ENCODE assay signal across 16 cellular contexts in the genomic region with DNA sequence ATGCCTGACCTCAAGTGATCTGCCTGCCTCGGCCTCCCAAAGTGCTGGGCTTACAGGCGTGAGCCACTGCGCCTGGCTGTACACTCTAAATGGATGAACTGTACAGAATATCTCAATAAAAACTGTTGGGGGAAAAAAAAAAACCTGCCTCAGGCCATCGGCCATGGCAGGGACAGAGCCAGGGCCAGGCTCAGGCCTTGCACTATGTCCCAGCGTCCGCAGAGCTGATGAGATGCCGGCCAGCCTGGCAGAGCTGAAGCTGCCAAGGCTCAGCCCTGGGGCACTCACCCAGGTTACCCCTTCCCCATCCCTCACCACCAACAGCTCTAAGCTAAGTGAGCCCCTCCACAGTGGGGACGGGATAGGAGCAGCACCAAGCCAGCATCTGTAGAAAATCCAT. TPM values are rescaled to one million over a fixed set of nuclear protein-coding genes. Genes with fewer than 3 reads are reported as not detected.
DNase-seq lines count a peak whose midpoint lies in the region; ATAC-seq and TF ChIP-seq lines count a peak whose summit lies in the region.
"Had no signal": no experiment of that assay in that cellular context is flagged by ENCODE, and none has a peak within 500 bp of the region (broad histone marks: within the 10 kb centered on the region; RNA-seq: fewer than 3 reads in every experiment).

No MANE protein-coding gene starts in this region.

- peak overlapping the region; percentile 98 for H3K27ac Mint-ChIP-seq in stimulated activated naive CD8-positive, alpha-beta T cell treated with anti-CD3 and anti-CD28 coated beads, Interleukin-15, Interleukin-2, amounts not matched to agents 100 ng/mL and 50 ng/mL, for 24 hours

- H3K4me3 ChIP-seq in SU-DHL-6 (ENCODE audit: insufficient read depth, low read length, poor library complexity, severe bottlenecking) (peak overlapping the region; percentile 34), esophagus squamous epithelium (no peak overlapping the region), upper lobe of right lung (no peak overlapping the region), sigmoid colon (no peak overlapping the region)
- H3K4me3 ChIP-seq: pancreas, suprapubic skin had no signal

- H3K9me3 ChIP-seq in SU-DHL-6 (ENCODE audit: insufficient read depth, low read length) (no peaks in the 10 kb centered on the region), esophagus squamous epithelium (no peaks in the 10 kb centered on the region), upper lobe of right lung (no peaks in the 10 kb centered on the region), sigmoid colon (no peaks in the 10 kb centered on the region)
- H3K9me3 ChIP-seq: pancreas, suprapubic skin had no signal

- peaks cover 60% of the 10 kb centered on the region for H3K36me3 Mint-ChIP-seq in stimulated activated naive CD8-positive, alpha-beta T cell treated with anti-CD3 and anti-CD28 coated beads, Interleukin-15, Interleukin-2, amounts not matched to agents 100 ng/mL and 50 ng/mL, for 24 hours (ENCODE audit: low read depth)

- WGBS in esophagus squamous epithelium, 2 donors = 90 to 100% methylated on average over 1 to 3 of the region's 8 CpGs
- 88 to 95% methylated on average over 8 of the region's 8 CpGs for WGBS in sigmoid colon, 2 donors

- peak overlapping the region; percentile 99 for H3K4me3 Mint-ChIP-seq in stimulated activated naive CD8-positive, alpha-beta T cell treated with anti-CD3 and anti-CD28 coated beads, Interleukin-15, Interleukin-2, amounts not matched to agents 100 ng/mL and 50 ng/mL, for 24 hours

- peak overlapping the region; percentile 94 for H3K9ac ChIP-seq in SU-DHL-6 (ENCODE audit: low read length)

- no peak for DNase-seq in stimulated activated naive CD8-positive, alpha-beta T cell treated with anti-CD3 and anti-CD28 coated beads, Interleukin-15, Interleukin-2, amounts not matched to agents 100 U/mL and 50 U/mL, for 24 hours
- DNase-seq in esophagus squamous epithelium (lab: John Stamatoyannopoulos, UW) = no peak
- DNase-seq in upper lobe of right lung = no peak
- no peak for DNase-seq in ecto neural progenitor cell (ENCODE audit: low spot score)
- DNase-seq in sigmoid colon = no peak
- DNase-seq: activated CD4-positive, alpha-beta T cell treated with anti-CD3 and anti-CD28 coated beads, Interleukin-2, amount 50 U/mL, for 4 hours; KBM-7; NCI-H1694 treated with DMSO at 0.1 percent for 48 hours; NCI-H510A; pancreas had no signal

- H3K27ac ChIP-seq in SU-DHL-6 (ENCODE audit: low read depth, low read length) = peak overlapping the region; percentile 99
- peak overlapping the region in 3 of 4 donors; percentile 1 to 76 (median 39) for H3K27ac ChIP-seq in esophagus squamous epithelium
- peak overlapping the region; percentile 69 for H3K27ac ChIP-seq in upper lobe of right lung
- H3K27ac ChIP-seq in sigmoid colon = no peak overlapping the region
- H3K27ac ChIP-seq: pancreas, suprapubic skin had no signal

- no peak for ATAC-seq in stimulated activated naive CD8-positive, alpha-beta T cell treated with anti-CD3 and anti-CD28 coated beads, Interleukin-15, Interleukin-2, amounts not matched to agents 100 U/mL and 50 U/mL, for 24 hours
- ATAC-seq in upper lobe of right lung (no peak), HG03432 (IDR thresholded peaks at IDR 0.05; ENCODE audit: unreplicated experiment) (no peak)
- ATAC-seq: Panc1, pancreas had no signal

- H3K9me2 ChIP-seq in SU-DHL-6 (replicated peaks; ENCODE audit: insufficient read depth, low read length) = no peaks in the 10 kb centered on the region

- H3K79me2 ChIP-seq in SU-DHL-6 (ENCODE audit: insufficient read depth, low read length) = peaks cover 100% of the 10 kb centered on the region

- H3K27me3 Mint-ChIP-seq in stimulated activated naive CD8-positive, alpha-beta T cell treated with anti-CD3 and anti-CD28 coated beads, Interleukin-15, Interleukin-2, amounts not matched to agents 100 ng/mL and 50 ng/mL, for 24 hours = no peaks in the 10 kb centered on the region

- H3K4me2 ChIP-seq in SU-DHL-6 (ENCODE audit: low read depth, low read length, poor library complexity, severe bottlenecking) = peak overlapping the region; percentile 98

- no peak for TF ChIP-seq EP300 in sigmoid colon (IDR thresholded peaks at IDR 0.05)

- H3K27me3 ChIP-seq in SU-DHL-6 (ENCODE audit: low read length) (no peaks in the 10 kb centered on the region), esophagus squamous epithelium (no peaks in the 10 kb centered on the region), upper lobe of right lung (no peaks in the 10 kb centered on the region), sigmoid colon (no peaks in the 10 kb centered on the region)
- H3K27me3 ChIP-seq: pancreas, suprapubic skin had no signal

- TF ChIP-seq CTCF in SU-DHL-6 (IDR thresholded peaks at IDR 0.05; ENCODE audit: insufficient read depth, low read length, poor library complexity, severe bottlenecking) = no peak
- no peak for TF ChIP-seq CTCF in esophagus squamous epithelium (IDR thresholded peaks at IDR 0.05)
- no peak for TF ChIP-seq CTCF in upper lobe of right lung (IDR thresholded peaks at IDR 0.05)
- no peak for TF ChIP-seq CTCF in sigmoid colon (IDR thresholded peaks at IDR 0.05)

- intact Hi-C loops in esophagus squamous epithelium (cut with DNase I) = no loop called here
- intact Hi-C loops in upper lobe of right lung (cut with DNase I) = no loop called here
- intact Hi-C loops in sigmoid colon (cut with DNase I) = no loop called here

- no peaks in the 10 kb centered on the region for H3K36me3 ChIP-seq in SU-DHL-6 (ENCODE audit: low read length)
- H3K36me3 ChIP-seq in esophagus squamous epithelium = peaks cover 0 to 12% (median 0%) of the 10 kb centered on the region in 3 donors
- no peaks in the 10 kb centered on the region for H3K36me3 ChIP-seq in upper lobe of right lung
- H3K36me3 ChIP-seq in sigmoid colon = no peaks in the 10 kb centered on the region
- H3K36me3 ChIP-seq: pancreas, suprapubic skin had no signal

- H4K20me1 ChIP-seq in SU-DHL-6 (ENCODE audit: low read depth, low read length) = peaks cover 8% of the 10 kb centered on the region; the same call in 1 of the 2 replicates

- peaks cover 82% of the 10 kb centered on the region for H3K4me1 Mint-ChIP-seq in stimulated activated naive CD8-positive, alpha-beta T cell treated with anti-CD3 and anti-CD28 coated beads, Interleukin-15, Interleukin-2, amounts not matched to agents 100 ng/mL and 50 ng/mL, for 24 hours (ENCODE audit: low read depth)

- peaks cover 37% of the 10 kb centered on the region for H3F3A ChIP-seq in SU-DHL-6 (ENCODE audit: insufficient read depth)

- no peaks in the 10 kb centered on the region for H3K9me3 Mint-ChIP-seq in stimulated activated naive CD8-positive, alpha-beta T cell treated with anti-CD3 and anti-CD28 coated beads, Interleukin-15, Interleukin-2, amounts not matched to agents 100 ng/mL and 50 ng/mL, for 24 hours

- H2AFZ ChIP-seq in SU-DHL-6 (ENCODE audit: low read depth, low read length, severe bottlenecking) = no peak overlapping the region

- TF ChIP-seq POLR2A in esophagus squamous epithelium (IDR thresholded peaks at IDR 0.05) (no peak), sigmoid colon (IDR thresholded peaks at IDR 0.05) (no peak)

- H3K4me1 ChIP-seq in esophagus squamous epithelium (peaks cover 65 to 100% (median 73%) of the 10 kb centered on the region in 3 donors), upper lobe of right lung (peaks cover 48% of the 10 kb centered on the region), sigmoid colon (peaks cover 0 to 81% (median 47%) of the 10 kb centered on the region in 4 donors)

RNA-seq across cellular contexts. Expression of gene PPP6R1, which starts 6.1 kb away (rescaled TPM):
- total RNA-seq in esophagus squamous epithelium (10 to 100 TPM; 30.6 to 59.2 (median 47.4) TPM), upper lobe of right lung (61.0 TPM), sigmoid colon (10 to 100 TPM; 17.1 to 46.8 (median 24.9) TPM)
- 10 to 100 TPM; 19.8 to 78.1 (median 22.9) TPM for polyA plus RNA-seq in sigmoid colon

RNA-seq across cellular contexts. Expression of gene TMEM86B, which starts 24.2 kb away (rescaled TPM):
- total RNA-seq in esophagus squamous epithelium = 1 to 10 TPM in 3 of 4 donors, not detected in 1; 1.1 to 3.6 (median 2.2) TPM
- 4.3 TPM for total RNA-seq in upper lobe of right lung
- 1 to 10 TPM; 1.1 to 3.6 (median 1.8) TPM for total RNA-seq in sigmoid colon
- 1 to 10 TPM in 2 of 3 donors, under 1 TPM in 1; 0.69 to 7.9 (median 1.8) TPM for polyA plus RNA-seq in sigmoid colon

RNA-seq across cellular contexts. Expression of gene HSPBP1, which starts 27.1 kb away (rescaled TPM):
- total RNA-seq in esophagus squamous epithelium (10 to 100 TPM; 27.1 to 40.7 (median 32.4) TPM), upper lobe of right lung (19.7 TPM), sigmoid colon (10 to 100 TPM; 19.7 to 30.5 (median 23.8) TPM)
- polyA plus RNA-seq in sigmoid colon = 10 to 100 TPM; 31.8 to 62.7 (median 32.4) TPM

RNA-seq across cellular contexts. Expression of gene BRSK1, which starts 31.0 kb away (rescaled TPM):
- 1 to 10 TPM in 1 of 4 donors, under 1 TPM in 1, not detected in 2; 0.73 to 1.1 TPM for total RNA-seq in esophagus squamous epithelium
- total RNA-seq in upper lobe of right lung = 1.3 TPM
- 10 to 100 TPM in 2 of 4 donors, 1 to 10 TPM in 2; 3.9 to 20.6 (median 10.8) TPM for total RNA-seq in sigmoid colon
- polyA plus RNA-seq in sigmoid colon = 1 to 10 TPM in 2 of 3 donors, not detected in 1; 2.9 to 4.2 TPM

RNA-seq across cellular contexts. Expression of gene PTPRH, which starts 43.5 kb away (rescaled TPM):
- total RNA-seq in esophagus squamous epithelium (1 to 10 TPM in 3 of 4 donors, under 1 TPM in 1; 0.57 to 2.0 (median 1.3) TPM), upper lobe of right lung (not detected), sigmoid colon (1 to 10 TPM in 3 of 4 donors, under 1 TPM in 1; 0.95 to 4.3 (median 2.0) TPM)
- 10 to 100 TPM; 31.2 to 61.3 (median 33.3) TPM for polyA plus RNA-seq in sigmoid colon
- total RNA-seq: T-helper 2 cell treated with Interferon-gamma antibody and Interleukin-4, amounts not matched to agents 100 ng/mL and 5 ng/mL, for 36 hours had no signal

Comparison
In these comparisons a context has a peak if more than half of its experiments do, and no peak if none do; other contexts are left out.
1. H3K27ac ChIP-seq: peak in SU-DHL-6 (single experiment), esophagus squamous epithelium (3 of 4) and upper lobe of right lung (single experiment); none in sigmoid colon (0 of 4).